Comparison of ENCODE assay signal across 8 cellular contexts in the genomic region with DNA sequence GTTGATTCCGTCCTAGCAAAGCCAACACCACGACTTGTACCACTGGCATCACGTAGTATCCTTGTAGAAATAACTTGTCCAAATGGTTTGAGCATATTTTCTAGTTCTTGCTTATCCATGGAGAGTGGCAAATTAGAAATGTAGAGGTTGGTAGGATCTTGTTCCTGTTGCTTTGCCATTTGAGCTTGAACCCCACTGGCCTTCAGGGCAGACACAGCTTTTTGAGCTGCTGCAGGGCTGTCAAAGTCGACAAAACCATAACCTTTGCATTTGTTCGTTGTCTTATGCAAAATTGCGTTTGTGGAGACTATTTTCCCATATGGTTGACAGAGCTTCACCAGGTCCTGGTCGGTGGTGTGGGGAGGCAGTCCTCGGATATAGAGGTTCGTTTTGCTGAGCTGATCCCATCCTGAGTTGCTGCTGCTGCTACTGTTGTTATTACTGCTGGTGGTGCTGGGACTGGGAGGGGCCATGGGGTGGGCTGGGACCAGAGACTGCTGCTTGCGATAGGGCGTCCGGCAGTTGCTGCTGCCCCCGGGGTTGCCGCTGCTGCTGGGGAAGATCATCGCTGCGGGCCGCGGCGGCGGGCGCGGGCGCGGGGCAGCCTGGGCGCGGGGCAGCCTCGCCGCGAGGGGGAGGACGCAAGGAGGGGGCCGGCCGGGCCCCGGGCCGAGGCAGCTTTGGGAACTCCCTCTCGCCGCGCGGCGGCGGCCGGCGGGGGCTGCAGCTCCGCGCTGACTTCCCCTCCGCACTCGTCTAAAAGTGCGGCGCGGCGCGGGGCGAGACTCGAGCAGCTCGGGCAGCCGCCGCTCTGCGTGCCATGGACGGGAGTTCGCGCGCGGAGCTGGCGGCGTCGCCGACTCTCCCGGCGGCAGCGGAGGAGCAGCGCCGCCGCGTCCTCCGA. TPM values are rescaled to one million over a fixed set of nuclear protein-coding genes. Genes with fewer than 3 reads are reported as not detected.
A peak's percentile ranks its signal among the peaks of the same experiment; 100 is the strongest.
DNase-seq lines count a peak whose midpoint lies in the region; ATAC-seq and TF ChIP-seq lines count a peak whose summit lies in the region.
"Not testable (repeated sequence)": the region's sequence is repeated elsewhere in the genome, so short reads cannot be mapped to it uniquely, and the experiment has no call there.

No MANE protein-coding gene starts in this region.

- H3K4me1 ChIP-seq in NT2/D1 (ENCODE audit: insufficient read depth, insufficient read length), result not testable (repeated sequence)
- H3K4me1 ChIP-seq in lower lobe of right lung, result peaks cover 14% of the 10 kb centered on the region

- H3K4me3 Mint-ChIP-seq in endothelial cell (ENCODE audit: unreplicated experiment), result peak overlapping the region; percentile 82

- TF ChIP-seq CTCF in endothelial cell (IDR thresholded peaks at IDR 0.05; ENCODE audit: unreplicated experiment); lower lobe of right lung (IDR thresholded peaks at IDR 0.05): not testable (repeated sequence)

- H3K27me3 ChIP-seq in NT2/D1 (ENCODE audit: insufficient read depth, insufficient read length); lower lobe of right lung (ENCODE audit: low read depth): not testable (repeated sequence)

- not testable (repeated sequence) for H3K36me3 ChIP-seq in NT2/D1 (ENCODE audit: insufficient read depth, insufficient read length, low read length)
- peaks cover 18% of the 10 kb centered on the region for H3K36me3 ChIP-seq in lower lobe of right lung

- intact Hi-C loops in lower lobe of right lung (cut with DNase I), result not testable (repeated sequence)

- H3K9me3 Mint-ChIP-seq in endothelial cell (ENCODE audit: unreplicated experiment), result not testable (repeated sequence)

- H3K27me3 Mint-ChIP-seq in endothelial cell (ENCODE audit: unreplicated experiment), result not testable (repeated sequence)

- DNase-seq in CD1c-positive myeloid dendritic cell (ENCODE audit: extremely low spot score), result peak; percentile 85
- DNase-seq in NT2/D1 (ENCODE audit: low read depth, low spot score), result peak; percentile 20
- DNase-seq in activated T-cell treated with anti-CD3 and anti-CD28 coated beads, Interleukin-2, amount 50 U/mL, for 1 hour, result peak; percentile 53
- DNase-seq in endothelial cell (ENCODE audit: low spot score), result peak; percentile 67
- DNase-seq in lower lobe of right lung, result peak; percentile 78
- DNase-seq in stimulated activated CD4-positive, alpha-beta T cell treated with anti-CD3 and anti-CD28 coated beads, Interleukin-2, amount 100 ng/mL, for 48 hours, result peak; percentile 13 to 18

- not testable (repeated sequence) for H3K27ac ChIP-seq in lower lobe of right lung

- not testable (repeated sequence) for H3K27ac Mint-ChIP-seq in endothelial cell (ENCODE audit: unreplicated experiment)

- H3K4me3 ChIP-seq in NT2/D1 (ENCODE audit: insufficient read length, low read depth), result peak overlapping the region; percentile 31
- peak overlapping the region; percentile 53 for H3K4me3 ChIP-seq in lower lobe of right lung

- peak overlapping the region; percentile 37 for H3K9ac ChIP-seq in NT2/D1 (ENCODE audit: insufficient read length, low read depth)

- not testable (repeated sequence) for H3K9me3 ChIP-seq in NT2/D1 (ENCODE audit: insufficient read depth, low read length); lower lobe of right lung

- not testable (repeated sequence) for H3K36me3 Mint-ChIP-seq in endothelial cell (ENCODE audit: low read depth, unreplicated experiment)

- not testable (repeated sequence) for H3K4me1 Mint-ChIP-seq in endothelial cell (ENCODE audit: unreplicated experiment)

- ATAC-seq in GM19463 (IDR thresholded peaks at IDR 0.05; ENCODE audit: unreplicated experiment), result peak; percentile 41
- peak; percentile 60 for ATAC-seq in HG03432 (IDR thresholded peaks at IDR 0.05; ENCODE audit: unreplicated experiment)
- ATAC-seq in lower lobe of right lung, result peak; percentile 84 to 89

RNA-seq across cellular contexts. Expression of a gene that starts 46.0 kb away (rescaled TPM):
- total RNA-seq in endothelial cell (ENCODE audit: unreplicated experiment) (4.9 TPM), lower lobe of right lung (50.7 TPM)

Comparison
In these comparisons a context has a peak if more than half of its experiments do, and no peak if none do; other contexts are left out.
1. DNase-seq: peak in every context shown above with its lines; median percentile 85 in CD1c-positive myeloid dendritic cell; 78 in lower lobe of right lung; 67 in endothelial cell; 53 in activated T-cell treated with anti-CD3 and anti-CD28 coated beads, Interleukin-2, amount 50 U/mL, for 1 hour; 20 in NT2/D1; 16 in stimulated activated CD4-positive, alpha-beta T cell treated with anti-CD3 and anti-CD28 coated beads, Interleukin-2, amount 100 ng/mL, for 48 hours.